Comparison of ENCODE assay signal across 13 cellular contexts in the genomic region with DNA sequence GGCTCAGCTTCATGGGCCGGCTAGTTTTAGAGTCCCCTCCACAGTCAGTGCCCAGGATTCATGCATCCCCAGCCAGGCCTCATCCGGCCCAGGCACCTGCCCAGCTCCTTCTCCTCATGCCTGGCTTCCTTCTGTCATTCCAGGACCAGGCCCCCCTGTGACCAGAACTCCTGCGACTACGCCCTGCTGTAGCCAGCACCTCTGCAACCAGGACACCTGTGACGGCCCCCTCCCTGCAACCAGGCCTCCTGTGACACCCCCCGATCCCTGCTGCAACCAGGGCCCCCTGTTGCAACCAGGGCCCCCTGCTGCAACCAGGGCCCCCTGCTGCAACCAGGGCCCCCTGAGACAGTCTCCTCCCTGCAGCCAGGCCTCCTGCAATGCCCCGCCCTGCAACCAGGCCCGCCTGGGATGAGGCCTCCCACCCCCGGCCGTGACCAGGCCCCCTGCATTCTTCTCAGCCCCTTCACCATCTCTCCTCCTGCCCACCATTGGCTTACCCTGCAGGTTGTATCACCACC. TPM values are rescaled to one million over a fixed set of nuclear protein-coding genes. Genes with fewer than 3 reads are reported as not detected.
DNase-seq lines count a peak whose midpoint lies in the region; ATAC-seq, FAIRE-seq and TF ChIP-seq lines count a peak whose summit lies in the region.
"Had no signal": no experiment of that assay in that cellular context is flagged by ENCODE, and none has a peak within 500 bp of the region (broad histone marks: within the 10 kb centered on the region; RNA-seq: fewer than 3 reads in every experiment).

No MANE protein-coding gene starts in this region.

- no peak overlapping the region for H3K27ac Mint-ChIP-seq in MCF 10A (ENCODE audit: low read depth, unreplicated experiment)
- H3K27ac Mint-ChIP-seq in neural progenitor cell, result peak overlapping the region; percentile 92
- H3K27ac Mint-ChIP-seq: activated T-helper 2 cell treated with anti-CD3 and anti-CD28 coated beads, Interferon-gamma antibody, Interleukin-2, Interleukin-4, amounts not matched to agents 10 μg/mL and 5 μg/mL and 100 μg/mL, durations not matched to agents 14 hours and 24 hours and 36 hours had no signal

- ATAC-seq in GM21576 (IDR thresholded peaks at IDR 0.05; ENCODE audit: unreplicated experiment) (no peak), GM21367 (IDR thresholded peaks at IDR 0.05; ENCODE audit: unreplicated experiment) (no peak)
- ATAC-seq: activated CD4-positive, CD25-positive, alpha-beta regulatory T cell treated with anti-CD3 and anti-CD28 coated beads, Interleukin-2, amount 50 U/mL, for 24 hours had no signal

- no peak overlapping the region for H3K27ac ChIP-seq in mammary epithelial cell (ENCODE audit: insufficient read depth, low read depth, low read length)
- peak overlapping the region; percentile 56 to 69 (median 64) for H3K27ac ChIP-seq in esophagus muscularis mucosa (replicated peaks in 1 of 4)
- H3K27ac ChIP-seq in neural progenitor cell, result no peak overlapping the region
- H3K27ac ChIP-seq: epithelial cell of prostate, vagina had no signal

- TF ChIP-seq POLR2A in esophagus muscularis mucosa (IDR thresholded peaks at IDR 0.05; ENCODE audit: low read depth), result no peak

- in situ Hi-C loops in mammary epithelial cell (cut with MboI; ENCODE audit: low sequenced_read_pairs in 2 of 2), result no loop called here

- no peaks in the 10 kb centered on the region for H3K36me3 ChIP-seq in mammary epithelial cell (ENCODE audit: insufficient read depth, low read length)
- H3K36me3 ChIP-seq in esophagus muscularis mucosa, result no peaks in the 10 kb centered on the region
- no peaks in the 10 kb centered on the region for H3K36me3 ChIP-seq in neural progenitor cell
- H3K36me3 ChIP-seq: vagina had no signal

- no peaks in the 10 kb centered on the region for H3K9me3 ChIP-seq in mammary epithelial cell (replicated peaks; ENCODE audit: insufficient read depth, low read length)
- no peaks in the 10 kb centered on the region for H3K9me3 ChIP-seq in esophagus muscularis mucosa
- H3K9me3 ChIP-seq in neural progenitor cell (ENCODE audit: low read depth), result no peaks in the 10 kb centered on the region
- H3K9me3 ChIP-seq: vagina had no signal

- H3K4me2 ChIP-seq in mammary epithelial cell (ENCODE audit: insufficient read depth, low read depth, low read length) (peak overlapping the region; percentile 62), neural progenitor cell (peak overlapping the region; percentile 40)

- H3K4me1 Mint-ChIP-seq in MCF 10A (ENCODE audit: insufficient read depth, unreplicated experiment) (peaks cover 20% of the 10 kb centered on the region), neural progenitor cell (peaks cover 26% of the 10 kb centered on the region)

- H3K79me2 ChIP-seq in mammary epithelial cell (ENCODE audit: insufficient read depth, low read length), result no peaks in the 10 kb centered on the region
- no peaks in the 10 kb centered on the region for H3K79me2 ChIP-seq in neural progenitor cell (ENCODE audit: low read depth)

- H3K9ac ChIP-seq in mammary epithelial cell (ENCODE audit: insufficient read depth, low read length), result no peak overlapping the region
- H3K9ac ChIP-seq in neural progenitor cell, result no peak overlapping the region

- intact Hi-C loops in mammary epithelial cell (cut with micrococcal nuclease), result no loop called here
- intact Hi-C loops in MCF 10A (cut with micrococcal nuclease), result no loop called here
- intact Hi-C loops in esophagus muscularis mucosa (cut with DNase I), result loop anchor here (5.0 kb wide), 2 partner anchors 39 to 86 kb away; no protein-coding TSS in a partner anchor

- TF ChIP-seq CTCF in mammary epithelial cell (conservative IDR thresholded peaks at IDR 0.05 in 1 of 2, IDR thresholded peaks at IDR 0.05 in 1 of 2; ENCODE audit: extremely low read depth in 1 of 2, insufficient read depth in 1 of 2, low read depth in 1 of 2, low read length in 2 of 2) (no peak), MCF 10A (IDR thresholded peaks at IDR 0.05; ENCODE audit: unreplicated experiment) (no peak), esophagus muscularis mucosa (IDR thresholded peaks at IDR 0.05) (no peak), neural progenitor cell (IDR thresholded peaks at IDR 0.05) (no peak)

- peaks cover 30% of the 10 kb centered on the region for H3K4me1 ChIP-seq in mammary epithelial cell (ENCODE audit: insufficient read depth, low read length)
- peaks cover 34 to 51% (median 47%) of the 10 kb centered on the region in 4 donors for H3K4me1 ChIP-seq in esophagus muscularis mucosa
- H3K4me1 ChIP-seq in neural progenitor cell, result peaks cover 18% of the 10 kb centered on the region

- H3K27me3 ChIP-seq in mammary epithelial cell (ENCODE audit: insufficient read depth, low read length), result no peaks in the 10 kb centered on the region
- H3K27me3 ChIP-seq in esophagus muscularis mucosa, result no peaks in the 10 kb centered on the region
- no peaks in the 10 kb centered on the region for H3K27me3 ChIP-seq in neural progenitor cell
- H3K27me3 ChIP-seq: vagina had no signal

- dilution Hi-C loops in mammary epithelial cell (cut with HindIII; ENCODE audit: low sequenced_read_pairs), result no loop called here

- peaks cover 8% of the 10 kb centered on the region for H3F3A ChIP-seq in neural progenitor cell (ENCODE audit: low read depth)

- CTCF ChIA-PET in mammary epithelial cell (lab: Charles Lee; ENCODE audit: low non-redundant PET) (no interaction called here), MCF 10A (lab: Yijun Ruan, JAX) (interaction anchor here (0.6 to 0.9 kb wide), 3 partner anchors 19 to 111 kb away, joined by 3 to 4 read pairs (median 4); no protein-coding TSS in a partner anchor)

- BruUV-seq in mammary epithelial cell (replicated peaks; lab: Mats Ljungman, UMichigan), result no TSS peak
- no TSS peak for BruUV-seq in MCF 10A (replicated peaks; lab: Mats Ljungman, UMichigan)

- no peaks in the 10 kb centered on the region for H4K20me1 ChIP-seq in mammary epithelial cell (ENCODE audit: insufficient read depth, low read length)
- no peaks in the 10 kb centered on the region for H4K20me1 ChIP-seq in neural progenitor cell (ENCODE audit: low read depth)

- FAIRE-seq in urothelium cell line (lab: Jason Lieb, UNC), result no peak
- FAIRE-seq: small intestine had no signal

- DNase-seq in mammary epithelial cell (no peak), MCF 10A (ENCODE audit: unreplicated experiment) (no peak), esophagus muscularis mucosa (ENCODE audit: extremely low spot score) (no peak), neural progenitor cell (ENCODE audit: low spot score) (no peak), urothelium cell line (ENCODE audit: low spot score) (peak; percentile 55), NOMO-1 treated with DMSO at 0.1 percent for 48 hours (lab: John Stamatoyannopoulos, UW; ENCODE audit: unreplicated experiment) (no peak)

- H3K4me3 Mint-ChIP-seq in MCF 10A (ENCODE audit: unreplicated experiment) (no peak overlapping the region), neural progenitor cell (peak overlapping the region; percentile 21)

- H3K36me3 Mint-ChIP-seq in MCF 10A (ENCODE audit: insufficient read depth, unreplicated experiment), result no peaks in the 10 kb centered on the region
- no peaks in the 10 kb centered on the region for H3K36me3 Mint-ChIP-seq in neural progenitor cell

- no peaks in the 10 kb centered on the region for H3K9me3 Mint-ChIP-seq in MCF 10A (ENCODE audit: unreplicated experiment)
- peaks cover 19% of the 10 kb centered on the region for H3K9me3 Mint-ChIP-seq in neural progenitor cell
- H3K9me3 Mint-ChIP-seq: activated T-helper 2 cell treated with anti-CD3 and anti-CD28 coated beads, Interferon-gamma antibody, Interleukin-2, Interleukin-4, amounts not matched to agents 10 μg/mL and 5 μg/mL and 100 μg/mL, durations not matched to agents 14 hours and 24 hours and 36 hours had no signal

- POLR2A ChIA-PET in MCF 10A (lab: Yijun Ruan, JAX), result interaction anchor here (1.0 to 1.8 kb wide), 4 partner anchors 9 to 101 kb away, joined by 3 to 5 read pairs (median 4); no protein-coding TSS in a partner anchor

- TF ChIP-seq EP300 in esophagus muscularis mucosa (IDR thresholded peaks at IDR 0.05), result no peak

- WGBS in mammary epithelial cell (ENCODE audit: low coverage, missing lambda C conversion rate), result 70% methylated on average over 4 of the region's 10 CpGs
- WGBS in esophagus muscularis mucosa, result 76% methylated on average over 8 of the region's 10 CpGs

- no peak overlapping the region for H3K4me3 ChIP-seq in mammary epithelial cell (replicated peaks in 1 of 3; ENCODE audit: insufficient read depth in 1 of 3, low read depth in 2 of 3, low read length in 3 of 3)
- H3K4me3 ChIP-seq in esophagus muscularis mucosa, result no peak overlapping the region
- H3K4me3 ChIP-seq in neural progenitor cell, result no peak overlapping the region
- H3K4me3 ChIP-seq: vagina had no signal

- H3K27me3 Mint-ChIP-seq in MCF 10A (ENCODE audit: insufficient read depth, unreplicated experiment) (no peaks in the 10 kb centered on the region), neural progenitor cell (ENCODE audit: insufficient read depth, low read depth) (peaks cover 19% of the 10 kb centered on the region)

- peak overlapping the region; percentile 36 for H2AFZ ChIP-seq in mammary epithelial cell (ENCODE audit: low read depth, low read length)
- no peak overlapping the region for H2AFZ ChIP-seq in neural progenitor cell (replicated peaks)

RNA-seq across cellular contexts. Expression of gene HTRA3, which starts 46.8 kb away (rescaled TPM):
- total RNA-seq in mammary epithelial cell (under 1 TPM in 1 of 2 donors, not detected in 1; 0.17 TPM), MCF 10A (2022) (not detected in 2 replicates), esophagus muscularis mucosa (10 to 100 TPM; 56.1 to 82.2 (median 67.2) TPM), neural progenitor cell (ENCODE audit: low replicate concordance) (1.6 and 2.3 TPM in 2 replicates)
- polyA plus RNA-seq in mammary epithelial cell, result not detected
- polyA minus RNA-seq in mammary epithelial cell, result 2.5 TPM

Comparison
In these comparisons a context has a peak if more than half of its experiments do, and no peak if none do; other contexts are left out.
1. H3K27ac ChIP-seq: peak in esophagus muscularis mucosa (4 of 4); none in mammary epithelial cell (single experiment) and neural progenitor cell (single experiment).
2. RNA of gene HTRA3, which starts 46.8 kb away (total RNA-seq): 56.1 to 82.2 TPM in esophagus muscularis mucosa; 1.6 to 2.3 TPM in neural progenitor cell, 0.17 TPM in mammary epithelial cell and not detected in MCF 10A; every median in the first group is over 10 times any median in the second.